15 cellular contexts compared by ENCODE assay signal in the genomic region with DNA sequence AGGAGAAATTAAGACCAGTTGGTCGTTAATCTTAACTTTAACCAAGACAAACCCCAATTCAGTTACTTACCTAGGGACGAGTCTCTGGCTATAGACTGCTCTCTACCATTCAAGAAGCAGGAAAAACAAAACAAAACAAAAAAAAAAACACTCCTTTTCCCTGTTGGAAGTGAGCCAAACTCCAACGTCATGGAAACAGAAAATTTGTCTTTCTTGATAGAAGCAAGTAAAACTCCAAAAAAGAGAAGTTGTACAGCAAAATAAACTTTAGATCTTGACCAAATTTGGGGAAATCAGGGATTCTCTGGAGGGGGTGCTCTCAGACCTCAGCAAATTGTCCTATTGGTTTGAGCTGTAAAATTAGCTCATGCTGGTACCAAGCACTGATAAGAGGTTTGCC. TPM values are rescaled to one million over a fixed set of nuclear protein-coding genes. Genes with fewer than 3 reads are reported as not detected.
DNase-seq lines count a peak whose midpoint lies in the region; ATAC-seq and TF ChIP-seq lines count a peak whose summit lies in the region.
"Had no signal": no experiment of that assay in that cellular context is flagged by ENCODE, and none has a peak within 500 bp of the region (broad histone marks: within the 10 kb centered on the region; RNA-seq: fewer than 3 reads in every experiment).

No MANE protein-coding gene starts in this region.

- no peak overlapping the region for H2AFZ ChIP-seq in GM23338

- ATAC-seq in GM23338: no peak
- no peak for ATAC-seq in psoas muscle

- H3F3A ChIP-seq in GM23338 (replicated peaks; ENCODE audit: low read depth): peaks cover 5% of the 10 kb centered on the region; the same call in 1 of the 2 replicates

- intact Hi-C loops in psoas muscle (cut with DNase I): no loop called here

- H3K27ac Mint-ChIP-seq in GM23338: no peak overlapping the region
- H3K27ac Mint-ChIP-seq: CD4-positive, alpha-beta memory T cell; IgD-negative memory B cell had no signal

- peaks cover 18% of the 10 kb centered on the region for H3K4me1 Mint-ChIP-seq in GM23338

- H3K27me3 ChIP-seq in GM23338 (ENCODE audit: insufficient read depth) (peaks cover 10% of the 10 kb centered on the region), psoas muscle (ENCODE audit: insufficient read depth in 3 of 3, low read length in 2 of 3) (no peaks in the 10 kb centered on the region)

- H3K4me1 ChIP-seq in GM23338 (ENCODE audit: insufficient read depth): peaks cover 19% of the 10 kb centered on the region; the same call in 1 of the 2 replicates
- no peaks in the 10 kb centered on the region for H3K4me1 ChIP-seq in psoas muscle

- 56 to 58% (median 57%) methylated on average over 3 of the region's 3 CpGs for WGBS in psoas muscle, 3 donors

- H3K4me3 ChIP-seq in GM23338 (no peak overlapping the region), psoas muscle (peak overlapping the region; percentile 26)

- H3K4me2 ChIP-seq in GM23338: peak overlapping the region; percentile 35; the same call in 1 of the 2 replicates

- H3K27ac ChIP-seq in GM23338 (ENCODE audit: low read depth) (peak overlapping the region; percentile 89), psoas muscle (no peak overlapping the region)

- peaks cover 44% of the 10 kb centered on the region for H3K9me3 Mint-ChIP-seq in GM23338

- no peaks in the 10 kb centered on the region; the same call in 1 of the 2 replicates for H4K20me1 ChIP-seq in GM23338 (replicated peaks; ENCODE audit: insufficient read depth)

- peaks cover 8% of the 10 kb centered on the region; the same call in 1 of the 2 replicates for H3K9me2 ChIP-seq in GM23338 (ENCODE audit: insufficient read depth)

- H3K27me3 Mint-ChIP-seq in GM23338 (ENCODE audit: insufficient read depth, low read depth, poor library complexity): peaks cover 13% of the 10 kb centered on the region

- TF ChIP-seq CTCF in GM23338 (conservative IDR thresholded peaks at IDR 0.05; ENCODE audit: low read depth in 2 of 2) (no peak), psoas muscle (IDR thresholded peaks at IDR 0.05) (no peak)

- peaks cover 51% of the 10 kb centered on the region for H3K36me3 Mint-ChIP-seq in GM23338 (ENCODE audit: low read depth)
- H3K36me3 Mint-ChIP-seq: CD4-positive, alpha-beta memory T cell; IgD-negative memory B cell had no signal

- H3K36me3 ChIP-seq in GM23338 (ENCODE audit: insufficient read depth) (peaks cover 24% of the 10 kb centered on the region), psoas muscle (ENCODE audit: insufficient read depth in 1 of 2, low read depth in 1 of 2) (no peaks in the 10 kb centered on the region)

- no peaks in the 10 kb centered on the region for H3K9me3 ChIP-seq in psoas muscle

- H3K79me2 ChIP-seq in GM23338 (replicated peaks; ENCODE audit: insufficient read depth): peaks cover 12% of the 10 kb centered on the region

- DNase-seq in GM23338 (ENCODE audit: low spot score): no peak
- DNase-seq in OCI-M1 (lab: John Stamatoyannopoulos, UW): peak; percentile 54
- DNase-seq in dermis blood vessel endothelial cell: peak; percentile 30
- DNase-seq in psoas muscle: no peak
- DNase-seq in activated gamma-delta T cell (lab: John Stamatoyannopoulos, UW): no peak
- DNase-seq in DMS 273 treated with DMSO at 0.1 percent for 48 hours (lab: John Stamatoyannopoulos, UW): no peak
- no peak for DNase-seq in middle frontal gyrus (ENCODE audit: extremely low spot score, low spot score)
- DNase-seq: CD4-positive, alpha-beta memory T cell; GF-D8; GOT3; NCI-H1417 treated with DMSO at 0.1 percent for 48 hours; NCI-H2029; NCI-H510A treated with DMSO at 0.1 percent for 48 hours; SHP77 treated with DMSO at 0.1 percent for 48 hours had no signal

- H3K4me3 Mint-ChIP-seq in GM23338: no peak overlapping the region
- H3K4me3 Mint-ChIP-seq: CD4-positive, alpha-beta memory T cell had no signal

TF ChIP-seq in GM23338, 12 proteins besides CTCF, POLR2A, EP300 and RAD21 (continues in another document):
- TF ChIP-seq POLR2AphosphoS5 (IDR thresholded peaks at IDR 0.05; ENCODE audit: low read depth) (no peak), CREB1 (CRISPR knock-in tag; IDR thresholded peaks at IDR 0.05; ENCODE audit: low read depth) (no peak), EZH2phosphoT487 (IDR thresholded peaks at IDR 0.05; ENCODE audit: unreplicated experiment) (no peak), STAT1 (IDR thresholded peaks at IDR 0.05; ENCODE audit: unreplicated experiment) (no peak), JUNB (IDR thresholded peaks at IDR 0.05; ENCODE audit: unreplicated experiment) (no peak), ZNF331 (CRISPR knock-in tag; IDR thresholded peaks at IDR 0.05; ENCODE audit: low read depth) (no peak), EZH2 (IDR thresholded peaks at IDR 0.05; ENCODE audit: low read depth, unreplicated experiment) (no peak), NANOG (IDR thresholded peaks at IDR 0.05; ENCODE audit: borderline replicate concordance) (no peak)
- TF ChIP-seq, protein P1, sequence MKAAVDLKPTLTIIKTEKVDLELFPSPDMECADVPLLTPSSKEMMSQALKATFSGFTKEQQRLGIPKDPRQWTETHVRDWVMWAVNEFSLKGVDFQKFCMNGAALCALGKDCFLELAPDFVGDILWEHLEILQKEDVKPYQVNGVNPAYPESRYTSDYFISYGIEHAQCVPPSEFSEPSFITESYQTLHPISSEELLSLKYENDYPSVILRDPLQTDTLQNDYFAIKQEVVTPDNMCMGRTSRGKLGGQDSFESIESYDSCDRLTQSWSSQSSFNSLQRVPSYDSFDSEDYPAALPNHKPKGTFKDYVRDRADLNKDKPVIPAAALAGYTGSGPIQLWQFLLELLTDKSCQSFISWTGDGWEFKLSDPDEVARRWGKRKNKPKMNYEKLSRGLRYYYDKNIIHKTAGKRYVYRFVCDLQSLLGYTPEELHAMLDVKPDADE (IDR thresholded peaks at IDR 0.05): no peak
- TF ChIP-seq, protein P2, sequence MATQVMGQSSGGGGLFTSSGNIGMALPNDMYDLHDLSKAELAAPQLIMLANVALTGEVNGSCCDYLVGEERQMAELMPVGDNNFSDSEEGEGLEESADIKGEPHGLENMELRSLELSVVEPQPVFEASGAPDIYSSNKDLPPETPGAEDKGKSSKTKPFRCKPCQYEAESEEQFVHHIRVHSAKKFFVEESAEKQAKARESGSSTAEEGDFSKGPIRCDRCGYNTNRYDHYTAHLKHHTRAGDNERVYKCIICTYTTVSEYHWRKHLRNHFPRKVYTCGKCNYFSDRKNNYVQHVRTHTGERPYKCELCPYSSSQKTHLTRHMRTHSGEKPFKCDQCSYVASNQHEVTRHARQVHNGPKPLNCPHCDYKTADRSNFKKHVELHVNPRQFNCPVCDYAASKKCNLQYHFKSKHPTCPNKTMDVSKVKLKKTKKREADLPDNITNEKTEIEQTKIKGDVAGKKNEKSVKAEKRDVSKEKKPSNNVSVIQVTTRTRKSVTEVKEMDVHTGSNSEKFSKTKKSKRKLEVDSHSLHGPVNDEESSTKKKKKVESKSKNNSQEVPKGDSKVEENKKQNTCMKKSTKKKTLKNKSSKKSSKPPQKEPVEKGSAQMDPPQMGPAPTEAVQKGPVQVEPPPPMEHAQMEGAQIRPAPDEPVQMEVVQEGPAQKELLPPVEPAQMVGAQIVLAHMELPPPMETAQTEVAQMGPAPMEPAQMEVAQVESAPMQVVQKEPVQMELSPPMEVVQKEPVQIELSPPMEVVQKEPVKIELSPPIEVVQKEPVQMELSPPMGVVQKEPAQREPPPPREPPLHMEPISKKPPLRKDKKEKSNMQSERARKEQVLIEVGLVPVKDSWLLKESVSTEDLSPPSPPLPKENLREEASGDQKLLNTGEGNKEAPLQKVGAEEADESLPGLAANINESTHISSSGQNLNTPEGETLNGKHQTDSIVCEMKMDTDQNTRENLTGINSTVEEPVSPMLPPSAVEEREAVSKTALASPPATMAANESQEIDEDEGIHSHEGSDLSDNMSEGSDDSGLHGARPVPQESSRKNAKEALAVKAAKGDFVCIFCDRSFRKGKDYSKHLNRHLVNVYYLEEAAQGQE (IDR thresholded peaks at IDR 0.05; ENCODE audit: unreplicated experiment): no peak

RNA-seq across cellular contexts. Expression of a gene that starts 3.7 kb away (rescaled TPM):
- 2.0 and 3.3 TPM in 2 replicates for total RNA-seq in GM23338 (2014; rRNA removed; shearing (Covaris generic))
- polyA plus RNA-seq in GM23338 (2016; fragmentation: Nextera tagmentation; extraction: Ambion mirVana) (4.9 and 6.2 TPM in 2 replicates), psoas muscle (1 to 10 TPM in 1 of 3 donors, under 1 TPM in 2; 0.15 to 1.1 (median 0.38) TPM)
- total RNA-seq in dermis blood vessel endothelial cell (not detected in 2 replicates), psoas muscle (under 1 TPM; 0.50 to 0.77 (median 0.66) TPM)
- total RNA-seq: CD4-positive, alpha-beta memory T cell had no signal
- polyA plus RNA-seq: CD4-positive, alpha-beta memory T cell; IgD-negative memory B cell had no signal

RNA-seq across cellular contexts. Expression of a gene that starts 3.8 kb away (rescaled TPM):
- 8.2 and 9.2 TPM in 2 replicates for total RNA-seq in GM23338 (2014; rRNA removed; shearing (Covaris generic))
- polyA plus RNA-seq in GM23338 (2016; fragmentation: Nextera tagmentation; extraction: Ambion mirVana): 4.5 and 5.3 TPM in 2 replicates
- total RNA-seq in dermis blood vessel endothelial cell: 0.47 and 0.68 TPM in 2 replicates
- total RNA-seq in psoas muscle: 1 to 10 TPM in 1 of 4 donors, under 1 TPM in 3; 0.69 to 2.3 (median 0.81) TPM
- polyA plus RNA-seq in psoas muscle: 1 to 10 TPM in 1 of 3 donors, under 1 TPM in 2; 0.41 to 1.3 (median 0.47) TPM
- polyA plus RNA-seq: IgD-negative memory B cell had no signal

Comparison
In these comparisons a context has a peak if more than half of its experiments do, and no peak if none do; other contexts are left out.
1. DNase-seq: peak in OCI-M1 (single experiment) and dermis blood vessel endothelial cell (single experiment); none in GM23338 (single experiment), psoas muscle (0 of 2), activated gamma-delta T cell (single experiment), DMS 273 treated with DMSO at 0.1 percent for 48 hours (single experiment) and middle frontal gyrus (single experiment).